21 cellular contexts compared by ENCODE assay signal in the genomic region with DNA sequence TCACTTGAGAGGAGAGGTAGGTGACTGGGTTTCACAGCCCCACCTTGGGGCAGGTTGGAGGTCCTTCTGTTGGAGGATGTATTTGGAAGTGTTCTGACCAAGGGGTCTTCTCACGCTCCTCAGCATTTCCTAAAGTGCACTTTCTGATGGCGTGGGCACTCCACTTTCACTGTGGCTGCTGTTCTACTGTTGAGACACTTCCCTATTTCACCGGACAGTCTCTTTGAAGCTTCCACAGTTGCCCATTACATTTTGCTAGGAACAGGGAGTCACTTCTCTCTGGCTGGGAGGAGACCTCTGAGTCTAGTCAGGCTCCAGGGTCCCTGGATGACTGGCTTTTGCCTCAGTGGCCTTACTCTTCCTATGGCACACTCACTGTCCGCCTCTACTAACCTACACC.
DNase-seq lines count a peak whose midpoint lies in the region; TF ChIP-seq lines count a peak whose summit lies in the region.
"Had no signal": no experiment of that assay in that cellular context is flagged by ENCODE, and none has a peak within 500 bp of the region (broad histone marks: within the 10 kb centered on the region; RNA-seq: fewer than 3 reads in every experiment).

No MANE protein-coding gene starts in this region.

- peaks cover 71% of the 10 kb centered on the region for H3K4me1 Mint-ChIP-seq in dendritic cell treated with granulocyte-macrophage colony-stimulating factor and Interleukin-4, amounts not matched to agents 40 ng/mL and 50 ng/mL, for 4 days (ENCODE audit: low read depth)

- H3K27ac ChIP-seq in smooth muscle cell (ENCODE audit: low read depth) (peak overlapping the region; percentile 75), prostate gland (peak overlapping the region in 1 of 2 donors; percentile 20)
- H3K27ac ChIP-seq: 22Rv1 had no signal

- no peaks in the 10 kb centered on the region for H4K20me1 ChIP-seq in smooth muscle cell (ENCODE audit: low read depth)

- DNase-seq in SIG-M5 treated with dmso at 0.1 percent for 504 hours (lab: John Stamatoyannopoulos, UW; ENCODE audit: unreplicated experiment) (peak; percentile 47), SIG-M5 (lab: John Stamatoyannopoulos, UW) (no peak), NOMO-1 (lab: John Stamatoyannopoulos, UW; ENCODE audit: unreplicated experiment in 2 of 2) (peak; percentile 23 to 65), smooth muscle cell (lab: John Stamatoyannopoulos, UW; ENCODE audit: unreplicated experiment) (no peak), LoVo (ENCODE audit: low spot score) (no peak), prostate gland (ENCODE audit: low spot score) (no peak), HUDEP-2 (lab: John Stamatoyannopoulos, UW; ENCODE audit: unreplicated experiment in 76 of 76) (no peak)
- DNase-seq: activated naive CD4-positive, alpha-beta T cell treated with anti-CD3 and anti-CD28 coated beads, Interleukin-2, amount 50 U/mL, for 16 hours; activated T-cell treated with anti-CD3 and anti-CD28 coated beads, Interleukin-2, amount 50 U/mL, for 48 hours; AML-193; aorta; cerebellar nuclear complex; DND-41; left colon; NCI-H1694; stimulated activated CD4-positive, alpha-beta T cell treated with anti-CD3 and anti-CD28 coated beads, Interleukin-4, amount 100 ng/mL, for 4 hours had no signal

- H3K27me3 Mint-ChIP-seq in dendritic cell treated with granulocyte-macrophage colony-stimulating factor and Interleukin-4, amounts not matched to agents 40 ng/mL and 50 ng/mL, for 4 days, result peaks cover 7% of the 10 kb centered on the region

- intact Hi-C loops in dendritic cell treated with granulocyte-macrophage colony-stimulating factor and Interleukin-4, amounts not matched to agents 40 ng/mL and 50 ng/mL, for 4 days (cut with micrococcal nuclease), result loop anchor here (5.0 kb wide), 1 partner anchor 184 kb away; no protein-coding TSS in a partner anchor
- intact Hi-C loops in prostate gland (cut with DNase I), result no loop called here

- H3K4me1 ChIP-seq in smooth muscle cell (ENCODE audit: low read depth), result peaks cover 39% of the 10 kb centered on the region
- H3K4me1 ChIP-seq in prostate gland (replicated peaks), result no peaks in the 10 kb centered on the region

- no peak overlapping the region for H2AFZ ChIP-seq in smooth muscle cell (ENCODE audit: low read depth)

- no peaks in the 10 kb centered on the region for H3K79me2 ChIP-seq in smooth muscle cell (ENCODE audit: low read depth)

- H3K4me3 ChIP-seq in smooth muscle cell, result no peak overlapping the region
- no peak overlapping the region for H3K4me3 ChIP-seq in prostate gland
- H3K4me3 ChIP-seq: HAP-1 had no signal

- H3K4me2 ChIP-seq in smooth muscle cell, result peak overlapping the region; percentile 65

- H3K36me3 ChIP-seq in smooth muscle cell (ENCODE audit: low read depth) (no peaks in the 10 kb centered on the region), prostate gland (no peaks in the 10 kb centered on the region)
- H3K36me3 ChIP-seq: HAP-1 had no signal

- H3K9me3 ChIP-seq in smooth muscle cell (replicated peaks; ENCODE audit: low read depth) (no peaks in the 10 kb centered on the region), prostate gland (no peaks in the 10 kb centered on the region)
- H3K9me3 ChIP-seq: HAP-1 had no signal

- H3K9ac ChIP-seq in smooth muscle cell (ENCODE audit: low read depth), result no peak overlapping the region

- peaks cover 24% of the 10 kb centered on the region for H3F3A ChIP-seq in smooth muscle cell (ENCODE audit: low read depth)

- H3K27ac Mint-ChIP-seq in dendritic cell treated with granulocyte-macrophage colony-stimulating factor and Interleukin-4, amounts not matched to agents 40 ng/mL and 50 ng/mL, for 4 days, result peak overlapping the region; percentile 47
- H3K27ac Mint-ChIP-seq: progenitor cell of endocrine pancreas had no signal

- peak overlapping the region; percentile 57 for H3K4me3 Mint-ChIP-seq in dendritic cell treated with granulocyte-macrophage colony-stimulating factor and Interleukin-4, amounts not matched to agents 40 ng/mL and 50 ng/mL, for 4 days
- H3K4me3 Mint-ChIP-seq: neural crest cell had no signal

- TF ChIP-seq POLR2A in prostate gland (IDR thresholded peaks at IDR 0.05), result no peak

- H3K27me3 ChIP-seq in smooth muscle cell (ENCODE audit: low read depth) (no peaks in the 10 kb centered on the region), prostate gland (replicated peaks; ENCODE audit: insufficient read depth) (no peaks in the 10 kb centered on the region)

- WGBS in smooth muscle cell (ENCODE audit: low lambda C conversion rate), result 98% methylated on average over 4 of the region's 4 CpGs
- WGBS in prostate gland, result 83% methylated on average over 4 of the region's 4 CpGs

- H3K36me3 Mint-ChIP-seq in dendritic cell treated with granulocyte-macrophage colony-stimulating factor and Interleukin-4, amounts not matched to agents 40 ng/mL and 50 ng/mL, for 4 days (ENCODE audit: low read depth), result no peaks in the 10 kb centered on the region

- TF ChIP-seq CTCF in smooth muscle cell (IDR thresholded peaks at IDR 0.05; ENCODE audit: borderline replicate concordance, insufficient read depth, poor library complexity, severe bottlenecking) (no peak), prostate gland (IDR thresholded peaks at IDR 0.05) (no peak)

- H3K9me3 Mint-ChIP-seq in dendritic cell treated with granulocyte-macrophage colony-stimulating factor and Interleukin-4, amounts not matched to agents 40 ng/mL and 50 ng/mL, for 4 days, result no peaks in the 10 kb centered on the region

Comparison
In these comparisons a context has a peak if more than half of its experiments do, and no peak if none do; other contexts are left out.
1. DNase-seq: peak in SIG-M5 treated with dmso at 0.1 percent for 504 hours (single experiment) and NOMO-1 (2 of 2); none in SIG-M5 (single experiment), smooth muscle cell (single experiment), LoVo (single experiment), prostate gland (single experiment) and HUDEP-2 (0 of 76).